Comparison of ENCODE assay signal across 31 cellular contexts in the genomic region with DNA sequence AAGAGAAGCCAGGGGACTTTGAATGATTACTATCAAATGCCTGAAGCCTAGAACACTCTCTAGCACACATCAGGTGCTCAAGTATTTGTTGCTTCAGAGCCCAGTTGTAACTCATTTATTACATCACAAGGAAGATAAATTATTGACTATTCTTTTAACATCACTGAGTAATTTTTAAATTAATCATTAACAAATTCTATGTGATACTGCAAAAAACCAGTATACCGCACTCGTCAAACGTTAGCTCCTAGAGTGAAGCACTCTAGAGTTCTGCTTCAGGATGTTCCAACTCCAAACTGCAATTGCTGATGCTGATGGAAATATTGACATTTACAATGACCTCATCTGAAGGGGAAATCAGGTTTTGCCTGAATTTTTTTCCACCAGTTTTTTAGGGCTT.
"Had no signal": no experiment of that assay in that cellular context is flagged by ENCODE, and none has a peak within 500 bp of the region (broad histone marks: within the 10 kb centered on the region; RNA-seq: fewer than 3 reads in every experiment).

No MANE protein-coding gene starts in this region.

- H3K27me3 ChIP-seq: heart left ventricle, neutrophil, uterus had no signal

- H3K4me1 ChIP-seq: heart left ventricle, lower lobe of right lung, uterus had no signal

- H3K9me3 ChIP-seq: neutrophil, uterus had no signal

- H3K4me3 ChIP-seq: heart left ventricle, lower lobe of right lung, skin epidermis, uterus had no signal

- H3K36me3 ChIP-seq: heart left ventricle, lower lobe of right lung, neutrophil, uterus, WERI-Rb-1 had no signal

- H3K27ac ChIP-seq: heart left ventricle, lower lobe of right lung, neutrophil, skin epidermis, uterus, WERI-Rb-1 had no signal

- DNase-seq: activated CD4-positive, alpha-beta memory T cell treated with anti-CD3 and anti-CD28 coated beads for 36 hours; activated CD4-positive, alpha-beta T cell treated with anti-CD3 and anti-CD28 coated beads, Interleukin-2, amount 10 ng/mL, durations not matched to agents 24 days and 14 days; activated CD8-positive, alpha-beta memory T cell treated with anti-CD3 and anti-CD28 coated beads, Interleukin-2, amount 50 U/mL, for 4 hours; activated gamma-delta T cell treated with Interleukin-2 at 50 U/mL for 16 hours; activated naive CD8-positive, alpha-beta T cell treated with anti-CD3 and anti-CD28 coated beads, Interleukin-2, amount 50 U/mL, for 24 hours; activated T-cell treated with anti-CD3 and anti-CD28 coated beads, Interleukin-2, amount 50 U/mL, for 1 hour; amygdala; caudate nucleus; cortex of kidney; foreskin fibroblast; heart left ventricle; left colon; lower lobe of right lung; mesendoderm; nephron progenitor cell; retina; stimulated activated CD4-positive, alpha-beta T cell treated with anti-CD3 and anti-CD28 coated beads, Interleukin-4, amount 100 ng/mL, for 4 hours; stimulated activated CD8-positive, alpha-beta memory T cell treated with anti-CD3 and anti-CD28 coated beads, Interleukin-4, amount 100 ng/mL, for 48 hours; stimulated activated naive CD8-positive, alpha-beta T cell treated with anti-CD3 and anti-CD28 coated beads, Interleukin-15, amount 100 ng/mL, for 72 hours; substantia nigra; T-helper 17 cell; T1000; uterus; WERI-Rb-1 had no signal

- ATAC-seq: activated CD4-positive, CD25-positive, alpha-beta regulatory T cell treated with anti-CD3 and anti-CD28 coated beads, Interleukin-2, amount 50 U/mL, for 24 hours; activated naive CD8-positive, alpha-beta T cell treated with anti-CD3 and anti-CD28 coated beads, Interleukin-2, amount 50 U/mL, for 24 hours; activated T-helper 17 cell treated with anti-CD3 and anti-CD28 coated beads, Interleukin-2, amount 50 U/mL, for 72 hours; esophagus mucosa; heart left ventricle; left colon; lower lobe of right lung; sciatic nerve; stimulated activated memory B cell treated with anti-CD40 and anti-IgM and Interleukin-4, amounts not matched to agents 10 μg/mL and 1 μg/mL and 100 μg/mL, for 72 hours; stimulated activated naive CD8-positive, alpha-beta T cell treated with anti-CD3 and anti-CD28 coated beads, Interleukin-15, amount 100 ng/mL, for 72 hours; T-helper 17 cell had no signal
